In the genomic region with DNA sequence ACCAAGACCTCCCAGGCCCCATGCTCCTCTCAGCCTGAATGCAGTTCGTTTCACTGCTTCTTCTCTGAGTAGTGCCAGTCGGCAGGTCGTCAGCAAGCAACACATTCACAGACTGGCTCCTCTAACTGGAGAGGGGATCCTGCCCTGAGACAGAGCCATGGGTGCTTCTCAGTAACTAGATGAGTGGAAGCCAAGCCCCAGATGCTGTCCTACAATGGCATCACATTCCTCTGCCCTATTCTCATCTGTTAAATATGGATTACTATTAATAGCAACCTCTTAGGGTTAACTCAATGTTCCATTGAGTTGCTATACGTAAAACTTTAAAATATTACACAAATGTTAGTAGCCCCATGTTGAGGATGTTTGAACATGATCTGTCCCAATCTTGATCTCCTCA, we compare ENCODE assay signal across 25 cellular contexts.
"Had no signal": no experiment of that assay in that cellular context is flagged by ENCODE, and none has a peak within 500 bp of the region (broad histone marks: within the 10 kb centered on the region; RNA-seq: fewer than 3 reads in every experiment).

No MANE protein-coding gene starts in this region.

- H3K4me1 Mint-ChIP-seq: immature natural killer cell had no signal

- H3K4me3 Mint-ChIP-seq: activated T-cell treated with anti-CD3 and anti-CD28 coated beads, Interleukin-2, amount 50 U/mL, for 4 hours; immature natural killer cell; naive thymus-derived CD4-positive, alpha-beta T cell; T-helper 2 cell treated with Interferon-gamma antibody and Interleukin-4, amounts not matched to agents 5 μg/mL and 100 μg/mL, for 36 hours had no signal

- H3K9ac ChIP-seq: parathyroid adenoma had no signal

- ATAC-seq: activated T-cell treated with anti-CD3 and anti-CD28 coated beads, Interleukin-2, amount 50 U/mL, for 4 hours; gastroesophageal sphincter; lower lobe of right lung; naive thymus-derived CD4-positive, alpha-beta T cell; psoas muscle; stimulated activated naive CD8-positive, alpha-beta T cell treated with anti-CD3 and anti-CD28 coated beads, Interleukin-15, Interleukin-2, amounts not matched to agents 100 U/mL and 50 U/mL, for 24 hours had no signal

- H3K4me3 ChIP-seq: gastroesophageal sphincter, lower lobe of right lung, psoas muscle, spleen, testis, transverse colon had no signal

- H3K9me3 ChIP-seq: gastroesophageal sphincter, lower lobe of right lung, psoas muscle, spleen, testis, transverse colon had no signal

- H3K27me3 ChIP-seq: gastroesophageal sphincter, spleen, testis, transverse colon had no signal

- DNase-seq: activated CD4-positive, alpha-beta T cell treated with anti-CD3 and anti-CD28 coated beads for 4 hours; activated CD4-positive, alpha-beta T cell treated with anti-CD3 and anti-CD28 coated beads, Interleukin-2, amount 50 U/mL, for 48 hours; activated CD4-positive, CD25-positive, alpha-beta regulatory T cell; activated CD8-positive, alpha-beta memory T cell treated with anti-CD3 and anti-CD28 coated beads, Interleukin-2, amount 50 U/mL, for 48 hours; activated naive CD4-positive, alpha-beta T cell; activated T-cell treated with anti-CD3 and anti-CD28 coated beads, Interleukin-2, amount 50 U/mL, for 4 hours; amygdala; central memory CD4-positive, alpha-beta T cell; hypothalamus; immature natural killer cell; kidney; lower lobe of right lung; naive thymus-derived CD4-positive, alpha-beta T cell; occipital lobe; psoas muscle; spleen; stimulated activated naive CD8-positive, alpha-beta T cell treated with anti-CD3 and anti-CD28 coated beads, Interleukin-15, Interleukin-2, amounts not matched to agents 100 U/mL and 50 U/mL, for 24 hours; T-helper 1 cell; testis; transverse colon had no signal

- H3K36me3 ChIP-seq: gastroesophageal sphincter, lower lobe of right lung, spleen, transverse colon had no signal

- H3K79me2 ChIP-seq: parathyroid adenoma had no signal

- H3K9me3 Mint-ChIP-seq: activated T-cell treated with anti-CD3 and anti-CD28 coated beads, Interleukin-2, amount 50 U/mL, for 4 hours; activated T-helper 2 cell treated with anti-CD3 and anti-CD28 coated beads, Interferon-gamma antibody, Interleukin-2, Interleukin-4, amounts not matched to agents 10 μg/mL and 5 μg/mL and 100 μg/mL, durations not matched to agents 14 hours and 24 hours and 36 hours; immature natural killer cell; naive thymus-derived CD4-positive, alpha-beta T cell; T-helper 2 cell treated with Interferon-gamma antibody and Interleukin-4, amounts not matched to agents 5 μg/mL and 100 μg/mL, for 36 hours had no signal

- H3K27ac ChIP-seq: gastroesophageal sphincter, lower lobe of right lung, parathyroid adenoma, psoas muscle, spleen, testis, transverse colon had no signal

- FAIRE-seq: endothelial cell of umbilical vein had no signal

- H2AFZ ChIP-seq: parathyroid adenoma had no signal

- H3K4me1 ChIP-seq: lower lobe of right lung, parathyroid adenoma, psoas muscle, spleen, testis, transverse colon had no signal

- H3K36me3 Mint-ChIP-seq: immature natural killer cell had no signal

- H3K27ac Mint-ChIP-seq: activated T-helper 2 cell treated with anti-CD3 and anti-CD28 coated beads, Interferon-gamma antibody, Interleukin-2, Interleukin-4, amounts not matched to agents 10 μg/mL and 5 μg/mL and 100 μg/mL, durations not matched to agents 14 hours and 24 hours and 36 hours; immature natural killer cell; T-helper 2 cell treated with Interferon-gamma antibody and Interleukin-4, amounts not matched to agents 5 μg/mL and 100 μg/mL, for 36 hours had no signal

- H3K27me3 Mint-ChIP-seq: naive thymus-derived CD4-positive, alpha-beta T cell had no signal
